In the genomic region with DNA sequence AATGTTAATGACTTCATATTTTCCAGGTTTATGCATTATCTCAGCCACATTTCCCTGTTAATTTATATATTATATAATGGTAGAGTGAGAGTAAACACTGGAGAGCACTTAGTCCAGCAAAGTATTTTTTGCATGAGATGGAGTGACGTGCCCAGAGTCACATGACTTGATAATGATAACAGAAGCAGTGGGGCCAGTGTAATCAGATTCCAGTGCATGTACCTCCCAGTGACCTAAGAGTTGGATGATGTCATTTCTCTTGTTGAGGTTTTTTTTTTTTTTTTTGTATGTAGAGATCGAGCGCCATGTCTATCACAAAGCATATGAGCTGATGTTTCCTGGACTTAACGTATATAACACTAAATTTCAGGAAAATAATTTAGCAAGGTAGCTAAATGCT, we compare ENCODE assay signal across 33 cellular contexts.
"Had no signal": no experiment of that assay in that cellular context is flagged by ENCODE, and none has a peak within 500 bp of the region (broad histone marks: within the 10 kb centered on the region; RNA-seq: fewer than 3 reads in every experiment).

No MANE protein-coding gene starts in this region.

- H3K27me3 ChIP-seq: ascending aorta, cardiac muscle cell, colonic mucosa had no signal

- FAIRE-seq: bronchial epithelial cell, TTC549 had no signal

- H3K27ac ChIP-seq: ascending aorta, cardiac muscle cell, colonic mucosa, WERI-Rb-1 had no signal

- ATAC-seq: activated CD4-positive, alpha-beta T cell treated with anti-CD3 and anti-CD28 coated beads for 36 hours; activated CD4-positive, CD25-positive, alpha-beta regulatory T cell treated with anti-CD3 and anti-CD28 coated beads, Interleukin-2, amount 50 U/mL, for 24 hours; activated CD8-positive, alpha-beta memory T cell treated with anti-CD3 and anti-CD28 coated beads, Interleukin-2, amount 10 ng/mL, durations not matched to agents 7 days and 5 days; activated CD8-positive, alpha-beta T cell treated with anti-CD3 and anti-CD28 coated beads, Interleukin-2, amount 10 ng/mL, durations not matched to agents 7 days and 5 days; activated naive CD8-positive, alpha-beta T cell treated with anti-CD3 and anti-CD28 coated beads, Interleukin-2, amount 50 U/mL, for 24 hours; WTC11 had no signal

- H3K4me1 ChIP-seq: ascending aorta, colonic mucosa had no signal

- H3K9me3 ChIP-seq: ascending aorta, colonic mucosa had no signal

- DNase-seq: activated CD4-positive, alpha-beta memory T cell treated with anti-CD3 and anti-CD28 coated beads, Interleukin-2, amount 10 ng/mL, durations not matched to agents 7 days and 5 days; activated CD4-positive, alpha-beta T cell treated with anti-CD3 and anti-CD28 coated beads for 1 hour; activated CD4-positive, alpha-beta T cell treated with anti-CD3 and anti-CD28 coated beads for 36 hours; activated CD4-positive, alpha-beta T cell treated with anti-CD3 and anti-CD28 coated beads for 48 hours; activated CD4-positive, alpha-beta T cell treated with anti-CD3 and anti-CD28 coated beads, Interleukin-2, amount 10 ng/mL, durations not matched to agents 7 days and 5 days; activated CD4-positive, alpha-beta T cell treated with anti-CD3 and anti-CD28 coated beads, Interleukin-2, amount 50 U/mL, for 48 hours; activated CD4-positive, CD25-positive, alpha-beta regulatory T cell; activated CD8-positive, alpha-beta memory T cell treated with anti-CD3 and anti-CD28 coated beads for 24 hours; activated CD8-positive, alpha-beta memory T cell treated with anti-CD3 and anti-CD28 coated beads, Interleukin-2, amount 10 ng/mL, durations not matched to agents 7 days and 5 days; activated CD8-positive, alpha-beta memory T cell treated with anti-CD3 and anti-CD28 coated beads, Interleukin-2, amount 50 U/mL, for 48 hours; activated CD8-positive, alpha-beta T cell treated with anti-CD3 and anti-CD28 coated beads, Interleukin-2, amount 10 ng/mL, durations not matched to agents 7 days and 5 days; activated effector memory CD4-positive, alpha-beta T cell treated with Interleukin-2 at 50 U/mL for 16 hours; activated gamma-delta T cell; activated naive CD4-positive, alpha-beta T cell treated with anti-CD3 and anti-CD28 coated beads, Interleukin-2, amount 10 ng/mL, durations not matched to agents 7 days and 5 days; activated naive CD4-positive, alpha-beta T cell treated with Interleukin-2 at 50 U/mL for 16 hours; activated naive CD8-positive, alpha-beta T cell treated with anti-CD3 and anti-CD28 coated beads, Interleukin-2, amount 10 ng/mL, durations not matched to agents 7 days and 5 days; activated naive CD8-positive, alpha-beta T cell treated with anti-CD3 and anti-CD28 coated beads, Interleukin-2, amount 50 U/mL, for 24 hours; activated T-cell treated with anti-CD3 and anti-CD28 coated beads, Interleukin-2, amount 50 U/mL, for 24 hours; activated T-cell treated with anti-CD3 and anti-CD28 coated beads, Interleukin-2, amount 50 U/mL, for 48 hours; amygdala; anterior cingulate cortex; caudate nucleus; cerebellar nuclear complex; colonic mucosa; T-helper 2 cell; T-helper 9 cell; WERI-Rb-1 had no signal

- H3K4me3 ChIP-seq: ascending aorta, cardiac muscle cell, colonic mucosa had no signal

- H3K36me3 ChIP-seq: ascending aorta, cardiac muscle cell, colonic mucosa, WERI-Rb-1 had no signal
